In the genomic region with DNA sequence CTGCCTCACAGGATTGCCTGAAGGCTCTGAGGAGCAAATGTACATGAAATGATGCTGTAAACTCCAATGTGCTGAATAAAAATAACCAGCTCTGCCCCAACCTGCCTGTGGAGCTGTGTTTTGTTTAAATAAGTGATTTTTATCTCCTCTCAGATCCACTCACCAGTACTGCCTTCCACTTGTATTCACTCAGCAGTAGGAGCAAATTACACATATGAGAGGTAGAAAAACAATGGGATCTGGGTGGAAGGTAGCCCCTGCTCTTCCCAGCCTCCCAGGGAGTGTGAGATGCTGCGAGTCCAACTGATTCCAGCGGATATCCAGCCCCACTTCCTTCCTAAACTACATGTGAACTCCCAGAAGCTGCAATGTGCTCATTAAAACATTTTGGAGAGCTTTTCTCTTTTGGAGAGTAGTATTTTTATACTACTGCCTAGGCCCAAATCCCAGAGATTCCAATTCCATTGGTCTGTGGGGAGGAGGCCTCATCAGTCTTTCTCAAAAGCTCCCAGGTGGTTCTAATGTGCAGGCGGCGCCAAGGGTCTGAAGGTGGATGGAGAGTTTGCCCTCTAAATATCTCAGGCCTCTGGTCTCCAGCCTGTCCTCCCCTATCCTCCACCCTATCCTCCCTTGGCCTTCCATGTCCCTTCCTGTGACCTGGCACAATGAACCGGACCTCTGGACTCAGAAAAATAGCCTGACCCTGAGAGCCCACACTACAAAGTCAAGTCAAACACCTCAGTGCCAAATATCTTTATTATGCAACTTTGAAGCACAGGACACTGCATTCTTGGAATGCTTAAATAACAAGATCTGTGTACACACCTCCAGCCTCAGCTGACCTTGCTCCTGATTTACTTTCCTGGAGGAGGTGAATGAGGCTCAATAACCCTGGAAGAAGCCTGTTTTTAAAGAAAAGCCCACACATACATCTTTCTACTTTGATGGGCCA, we compare ENCODE assay signal across 1 cellular context.
TF ChIP-seq lines count a peak whose summit lies in the region.

No MANE protein-coding gene starts in this region.

TF ChIP-seq in HepG2, 621 proteins besides CTCF, POLR2A, EP300 and RAD21 (continued from another document and continues in another):
- TF ChIP-seq, protein P1, sequence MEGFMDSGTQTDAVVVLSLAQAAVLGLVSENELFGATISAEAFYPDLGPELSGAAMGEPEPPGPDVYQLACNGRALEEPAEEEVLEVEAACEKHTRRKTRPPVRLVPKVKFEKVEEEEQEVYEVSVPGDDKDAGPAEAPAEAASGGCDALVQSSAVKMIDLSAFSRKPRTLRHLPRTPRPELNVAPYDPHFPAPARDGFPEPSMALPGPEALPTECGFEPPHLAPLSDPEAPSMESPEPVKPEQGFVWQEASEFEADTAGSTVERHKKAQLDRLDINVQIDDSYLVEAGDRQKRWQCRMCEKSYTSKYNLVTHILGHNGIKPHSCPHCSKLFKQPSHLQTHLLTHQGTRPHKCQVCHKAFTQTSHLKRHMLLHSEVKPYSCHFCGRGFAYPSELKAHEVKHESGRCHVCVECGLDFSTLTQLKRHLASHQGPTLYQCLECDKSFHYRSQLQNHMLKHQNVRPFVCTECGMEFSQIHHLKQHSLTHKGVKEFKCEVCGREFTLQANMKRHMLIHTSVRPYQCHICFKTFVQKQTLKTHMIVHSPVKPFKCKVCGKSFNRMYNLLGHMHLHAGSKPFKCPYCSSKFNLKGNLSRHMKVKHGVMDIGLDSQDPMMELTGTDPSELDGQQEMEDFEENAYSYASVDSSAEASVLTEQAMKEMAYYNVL (CRISPR knock-in tag; IDR thresholded peaks at IDR 0.05; ENCODE audit: borderline replicate concordance), result peak; percentile 59; the same call in 1 of the 2 replicates
- TF ChIP-seq, protein P2, sequence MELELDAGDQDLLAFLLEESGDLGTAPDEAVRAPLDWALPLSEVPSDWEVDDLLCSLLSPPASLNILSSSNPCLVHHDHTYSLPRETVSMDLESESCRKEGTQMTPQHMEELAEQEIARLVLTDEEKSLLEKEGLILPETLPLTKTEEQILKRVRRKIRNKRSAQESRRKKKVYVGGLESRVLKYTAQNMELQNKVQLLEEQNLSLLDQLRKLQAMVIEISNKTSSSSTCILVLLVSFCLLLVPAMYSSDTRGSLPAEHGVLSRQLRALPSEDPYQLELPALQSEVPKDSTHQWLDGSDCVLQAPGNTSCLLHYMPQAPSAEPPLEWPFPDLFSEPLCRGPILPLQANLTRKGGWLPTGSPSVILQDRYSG (CRISPR knock-in tag; IDR thresholded peaks at IDR 0.05), result no peak
- TF ChIP-seq CHD4 (IDR thresholded peaks at IDR 0.05; ENCODE audit: borderline replicate concordance, low read length) (no peak), MZF1 (CRISPR knock-in tag; IDR thresholded peaks at IDR 0.05; ENCODE audit: borderline replicate concordance) (no peak), HNRNPUL1 (IDR thresholded peaks at IDR 0.05; ENCODE audit: low read depth, low read length) (no peak), SIN3A (IDR thresholded peaks at IDR 0.05; ENCODE audit: borderline replicate concordance, low read depth, low read length) (0 out of 2 replicates have a peak, but pooled peaks have one; percentile 27), PITX1 (CRISPR knock-in tag; IDR thresholded peaks at IDR 0.05) (peak; percentile 85), ATRX (CRISPR knock-in tag; IDR thresholded peaks at IDR 0.05; ENCODE audit: borderline replicate concordance) (no peak), ZC3H4 (CRISPR knock-in tag; IDR thresholded peaks at IDR 0.05; ENCODE audit: borderline replicate concordance) (no peak), ZNF614 (CRISPR knock-in tag; IDR thresholded peaks at IDR 0.05; ENCODE audit: borderline replicate concordance) (peak; percentile 98), PRMT3 (CRISPR knock-in tag; IDR thresholded peaks at IDR 0.05; ENCODE audit: borderline replicate concordance, low read depth) (no peak), CHD2 (IDR thresholded peaks at IDR 0.05; ENCODE audit: low read depth, low read length) (no peak), NFYC (CRISPR knock-in tag; IDR thresholded peaks at IDR 0.05) (no peak), ZNF816 (CRISPR knock-in tag; IDR thresholded peaks at IDR 0.05; ENCODE audit: borderline replicate concordance) (peak; percentile 54; the same call in 1 of the 2 replicates), RELA (CRISPR knock-in tag; IDR thresholded peaks at IDR 0.05) (0 out of 2 replicates have a peak, but pooled peaks have one; percentile 32)
- TF ChIP-seq, protein P3, sequence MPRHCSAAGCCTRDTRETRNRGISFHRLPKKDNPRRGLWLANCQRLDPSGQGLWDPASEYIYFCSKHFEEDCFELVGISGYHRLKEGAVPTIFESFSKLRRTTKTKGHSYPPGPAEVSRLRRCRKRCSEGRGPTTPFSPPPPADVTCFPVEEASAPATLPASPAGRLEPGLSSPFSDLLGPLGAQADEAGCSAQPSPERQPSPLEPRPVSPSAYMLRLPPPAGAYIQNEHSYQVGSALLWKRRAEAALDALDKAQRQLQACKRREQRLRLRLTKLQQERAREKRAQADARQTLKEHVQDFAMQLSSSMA (CRISPR knock-in tag; IDR thresholded peaks at IDR 0.05), result no peak
- TF ChIP-seq, protein P4, sequence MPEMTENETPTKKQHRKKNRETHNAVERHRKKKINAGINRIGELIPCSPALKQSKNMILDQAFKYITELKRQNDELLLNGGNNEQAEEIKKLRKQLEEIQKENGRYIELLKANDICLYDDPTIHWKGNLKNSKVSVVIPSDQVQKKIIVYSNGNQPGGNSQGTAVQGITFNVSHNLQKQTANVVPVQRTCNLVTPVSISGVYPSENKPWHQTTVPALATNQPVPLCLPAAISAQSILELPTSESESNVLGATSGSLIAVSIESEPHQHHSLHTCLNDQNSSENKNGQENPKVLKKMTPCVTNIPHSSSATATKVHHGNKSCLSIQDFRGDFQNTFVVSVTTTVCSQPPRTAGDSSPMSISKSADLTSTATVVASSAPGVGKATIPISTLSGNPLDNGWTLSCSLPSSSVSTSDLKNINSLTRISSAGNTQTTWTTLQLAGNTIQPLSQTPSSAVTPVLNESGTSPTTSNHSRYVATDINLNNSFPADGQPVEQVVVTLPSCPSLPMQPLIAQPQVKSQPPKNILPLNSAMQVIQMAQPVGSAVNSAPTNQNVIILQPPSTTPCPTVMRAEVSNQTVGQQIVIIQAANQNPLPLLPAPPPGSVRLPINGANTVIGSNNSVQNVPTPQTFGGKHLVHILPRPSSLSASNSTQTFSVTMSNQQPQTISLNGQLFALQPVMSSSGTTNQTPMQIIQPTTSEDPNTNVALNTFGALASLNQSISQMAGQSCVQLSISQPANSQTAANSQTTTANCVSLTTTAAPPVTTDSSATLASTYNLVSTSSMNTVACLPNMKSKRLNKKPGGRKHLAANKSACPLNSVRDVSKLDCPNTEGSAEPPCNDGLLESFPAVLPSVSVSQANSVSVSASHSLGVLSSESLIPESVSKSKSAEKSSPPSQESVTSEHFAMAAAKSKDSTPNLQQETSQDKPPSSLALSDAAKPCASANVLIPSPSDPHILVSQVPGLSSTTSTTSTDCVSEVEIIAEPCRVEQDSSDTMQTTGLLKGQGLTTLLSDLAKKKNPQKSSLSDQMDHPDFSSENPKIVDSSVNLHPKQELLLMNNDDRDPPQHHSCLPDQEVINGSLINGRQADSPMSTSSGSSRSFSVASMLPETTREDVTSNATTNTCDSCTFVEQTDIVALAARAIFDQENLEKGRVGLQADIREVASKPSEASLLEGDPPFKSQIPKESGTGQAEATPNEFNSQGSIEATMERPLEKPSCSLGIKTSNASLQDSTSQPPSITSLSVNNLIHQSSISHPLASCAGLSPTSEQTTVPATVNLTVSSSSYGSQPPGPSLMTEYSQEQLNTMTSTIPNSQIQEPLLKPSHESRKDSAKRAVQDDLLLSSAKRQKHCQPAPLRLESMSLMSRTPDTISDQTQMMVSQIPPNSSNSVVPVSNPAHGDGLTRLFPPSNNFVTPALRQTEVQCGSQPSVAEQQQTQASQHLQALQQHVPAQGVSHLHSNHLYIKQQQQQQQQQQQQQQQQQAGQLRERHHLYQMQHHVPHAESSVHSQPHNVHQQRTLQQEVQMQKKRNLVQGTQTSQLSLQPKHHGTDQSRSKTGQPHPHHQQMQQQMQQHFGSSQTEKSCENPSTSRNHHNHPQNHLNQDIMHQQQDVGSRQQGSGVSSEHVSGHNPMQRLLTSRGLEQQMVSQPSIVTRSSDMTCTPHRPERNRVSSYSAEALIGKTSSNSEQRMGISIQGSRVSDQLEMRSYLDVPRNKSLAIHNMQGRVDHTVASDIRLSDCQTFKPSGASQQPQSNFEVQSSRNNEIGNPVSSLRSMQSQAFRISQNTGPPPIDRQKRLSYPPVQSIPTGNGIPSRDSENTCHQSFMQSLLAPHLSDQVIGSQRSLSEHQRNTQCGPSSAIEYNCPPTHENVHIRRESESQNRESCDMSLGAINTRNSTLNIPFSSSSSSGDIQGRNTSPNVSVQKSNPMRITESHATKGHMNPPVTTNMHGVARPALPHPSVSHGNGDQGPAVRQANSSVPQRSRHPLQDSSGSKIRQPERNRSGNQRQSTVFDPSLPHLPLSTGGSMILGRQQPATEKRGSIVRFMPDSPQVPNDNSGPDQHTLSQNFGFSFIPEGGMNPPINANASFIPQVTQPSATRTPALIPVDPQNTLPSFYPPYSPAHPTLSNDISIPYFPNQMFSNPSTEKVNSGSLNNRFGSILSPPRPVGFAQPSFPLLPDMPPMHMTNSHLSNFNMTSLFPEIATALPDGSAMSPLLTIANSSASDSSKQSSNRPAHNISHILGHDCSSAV (CRISPR knock-in tag; IDR thresholded peaks at IDR 0.05; ENCODE audit: borderline replicate concordance), result no peak
- TF ChIP-seq, protein P5, sequence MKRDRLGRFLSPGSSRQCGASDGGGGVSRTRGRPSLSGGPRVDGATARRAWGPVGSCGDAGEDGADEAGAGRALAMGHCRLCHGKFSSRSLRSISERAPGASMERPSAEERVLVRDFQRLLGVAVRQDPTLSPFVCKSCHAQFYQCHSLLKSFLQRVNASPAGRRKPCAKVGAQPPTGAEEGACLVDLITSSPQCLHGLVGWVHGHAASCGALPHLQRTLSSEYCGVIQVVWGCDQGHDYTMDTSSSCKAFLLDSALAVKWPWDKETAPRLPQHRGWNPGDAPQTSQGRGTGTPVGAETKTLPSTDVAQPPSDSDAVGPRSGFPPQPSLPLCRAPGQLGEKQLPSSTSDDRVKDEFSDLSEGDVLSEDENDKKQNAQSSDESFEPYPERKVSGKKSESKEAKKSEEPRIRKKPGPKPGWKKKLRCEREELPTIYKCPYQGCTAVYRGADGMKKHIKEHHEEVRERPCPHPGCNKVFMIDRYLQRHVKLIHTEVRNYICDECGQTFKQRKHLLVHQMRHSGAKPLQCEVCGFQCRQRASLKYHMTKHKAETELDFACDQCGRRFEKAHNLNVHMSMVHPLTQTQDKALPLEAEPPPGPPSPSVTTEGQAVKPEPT (CRISPR knock-in tag; IDR thresholded peaks at IDR 0.05; ENCODE audit: low read depth), result 0 out of 2 replicates have a peak, but pooled peaks have one; percentile 4
- TF ChIP-seq, protein P6, sequence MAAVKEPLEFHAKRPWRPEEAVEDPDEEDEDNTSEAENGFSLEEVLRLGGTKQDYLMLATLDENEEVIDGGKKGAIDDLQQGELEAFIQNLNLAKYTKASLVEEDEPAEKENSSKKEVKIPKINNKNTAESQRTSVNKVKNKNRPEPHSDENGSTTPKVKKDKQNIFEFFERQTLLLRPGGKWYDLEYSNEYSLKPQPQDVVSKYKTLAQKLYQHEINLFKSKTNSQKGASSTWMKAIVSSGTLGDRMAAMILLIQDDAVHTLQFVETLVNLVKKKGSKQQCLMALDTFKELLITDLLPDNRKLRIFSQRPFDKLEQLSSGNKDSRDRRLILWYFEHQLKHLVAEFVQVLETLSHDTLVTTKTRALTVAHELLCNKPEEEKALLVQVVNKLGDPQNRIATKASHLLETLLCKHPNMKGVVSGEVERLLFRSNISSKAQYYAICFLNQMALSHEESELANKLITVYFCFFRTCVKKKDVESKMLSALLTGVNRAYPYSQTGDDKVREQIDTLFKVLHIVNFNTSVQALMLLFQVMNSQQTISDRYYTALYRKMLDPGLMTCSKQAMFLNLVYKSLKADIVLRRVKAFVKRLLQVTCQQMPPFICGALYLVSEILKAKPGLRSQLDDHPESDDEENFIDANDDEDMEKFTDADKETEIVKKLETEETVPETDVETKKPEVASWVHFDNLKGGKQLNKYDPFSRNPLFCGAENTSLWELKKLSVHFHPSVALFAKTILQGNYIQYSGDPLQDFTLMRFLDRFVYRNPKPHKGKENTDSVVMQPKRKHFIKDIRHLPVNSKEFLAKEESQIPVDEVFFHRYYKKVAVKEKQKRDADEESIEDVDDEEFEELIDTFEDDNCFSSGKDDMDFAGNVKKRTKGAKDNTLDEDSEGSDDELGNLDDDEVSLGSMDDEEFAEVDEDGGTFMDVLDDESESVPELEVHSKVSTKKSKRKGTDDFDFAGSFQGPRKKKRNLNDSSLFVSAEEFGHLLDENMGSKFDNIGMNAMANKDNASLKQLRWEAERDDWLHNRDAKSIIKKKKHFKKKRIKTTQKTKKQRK (IDR thresholded peaks at IDR 0.05; ENCODE audit: low read length), result no peak
- TF ChIP-seq, protein P7, sequence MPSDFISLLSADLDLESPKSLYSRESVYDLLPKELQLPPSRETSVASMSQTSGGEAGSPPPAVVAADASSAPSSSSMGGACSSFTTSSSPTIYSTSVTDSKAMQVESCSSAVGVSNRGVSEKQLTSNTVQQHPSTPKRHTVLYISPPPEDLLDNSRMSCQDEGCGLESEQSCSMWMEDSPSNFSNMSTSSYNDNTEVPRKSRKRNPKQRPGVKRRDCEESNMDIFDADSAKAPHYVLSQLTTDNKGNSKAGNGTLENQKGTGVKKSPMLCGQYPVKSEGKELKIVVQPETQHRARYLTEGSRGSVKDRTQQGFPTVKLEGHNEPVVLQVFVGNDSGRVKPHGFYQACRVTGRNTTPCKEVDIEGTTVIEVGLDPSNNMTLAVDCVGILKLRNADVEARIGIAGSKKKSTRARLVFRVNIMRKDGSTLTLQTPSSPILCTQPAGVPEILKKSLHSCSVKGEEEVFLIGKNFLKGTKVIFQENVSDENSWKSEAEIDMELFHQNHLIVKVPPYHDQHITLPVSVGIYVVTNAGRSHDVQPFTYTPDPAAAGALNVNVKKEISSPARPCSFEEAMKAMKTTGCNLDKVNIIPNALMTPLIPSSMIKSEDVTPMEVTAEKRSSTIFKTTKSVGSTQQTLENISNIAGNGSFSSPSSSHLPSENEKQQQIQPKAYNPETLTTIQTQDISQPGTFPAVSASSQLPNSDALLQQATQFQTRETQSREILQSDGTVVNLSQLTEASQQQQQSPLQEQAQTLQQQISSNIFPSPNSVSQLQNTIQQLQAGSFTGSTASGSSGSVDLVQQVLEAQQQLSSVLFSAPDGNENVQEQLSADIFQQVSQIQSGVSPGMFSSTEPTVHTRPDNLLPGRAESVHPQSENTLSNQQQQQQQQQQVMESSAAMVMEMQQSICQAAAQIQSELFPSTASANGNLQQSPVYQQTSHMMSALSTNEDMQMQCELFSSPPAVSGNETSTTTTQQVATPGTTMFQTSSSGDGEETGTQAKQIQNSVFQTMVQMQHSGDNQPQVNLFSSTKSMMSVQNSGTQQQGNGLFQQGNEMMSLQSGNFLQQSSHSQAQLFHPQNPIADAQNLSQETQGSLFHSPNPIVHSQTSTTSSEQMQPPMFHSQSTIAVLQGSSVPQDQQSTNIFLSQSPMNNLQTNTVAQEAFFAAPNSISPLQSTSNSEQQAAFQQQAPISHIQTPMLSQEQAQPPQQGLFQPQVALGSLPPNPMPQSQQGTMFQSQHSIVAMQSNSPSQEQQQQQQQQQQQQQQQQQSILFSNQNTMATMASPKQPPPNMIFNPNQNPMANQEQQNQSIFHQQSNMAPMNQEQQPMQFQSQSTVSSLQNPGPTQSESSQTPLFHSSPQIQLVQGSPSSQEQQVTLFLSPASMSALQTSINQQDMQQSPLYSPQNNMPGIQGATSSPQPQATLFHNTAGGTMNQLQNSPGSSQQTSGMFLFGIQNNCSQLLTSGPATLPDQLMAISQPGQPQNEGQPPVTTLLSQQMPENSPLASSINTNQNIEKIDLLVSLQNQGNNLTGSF (CRISPR knock-in tag; IDR thresholded peaks at IDR 0.05), result no peak
- TF ChIP-seq, protein P8, sequence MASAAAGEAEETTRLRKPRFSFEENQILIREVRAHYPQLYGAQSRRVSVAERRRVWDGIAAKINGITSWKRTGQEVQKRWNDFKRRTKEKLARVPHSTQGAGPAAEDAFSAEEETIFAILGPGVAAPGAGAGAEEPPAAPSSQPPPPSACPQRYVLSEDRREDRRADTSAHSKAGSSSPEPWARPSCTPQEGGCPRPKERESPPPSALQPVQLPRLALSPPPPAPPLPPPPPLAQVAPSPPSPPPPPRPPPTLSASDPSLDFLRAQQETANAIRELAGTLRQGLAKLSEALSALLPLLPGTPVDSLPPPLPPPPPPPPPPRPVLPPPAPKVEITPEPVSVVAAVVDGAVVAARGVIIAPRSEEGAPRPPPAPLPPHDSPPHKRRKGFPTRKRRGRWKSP (CRISPR knock-in tag; IDR thresholded peaks at IDR 0.05), result peak; percentile 81
